In genomic region chr2:145305854-145306253, GRCh38 we compare ENCODE assay signal across 16 cellular contexts.
DNase-seq lines count a peak whose midpoint lies in the region; TF ChIP-seq lines count a peak whose summit lies in the region.
"Had no signal": no experiment of that assay in that cellular context is flagged by ENCODE, and none has a peak within 500 bp of the region (broad histone marks: within the 10 kb centered on the region; RNA-seq: fewer than 3 reads in every experiment).

No MANE protein-coding gene starts in this region.

- H2AK5ac ChIP-seq in neuronal stem cell (ENCODE audit: low read depth, low read length) = no peak overlapping the region

- H2BK12ac ChIP-seq in neuronal stem cell (ENCODE audit: low read length) = peak overlapping the region; percentile 22

- H3K18ac ChIP-seq in neuronal stem cell (ENCODE audit: low read length) = no peak overlapping the region

- DNase-seq in NCI-H82 (lab: John Stamatoyannopoulos, UW) (peak; percentile 11), NCI-H82 treated with DMSO at 0.1 percent for 48 hours (lab: John Stamatoyannopoulos, UW; ENCODE audit: unreplicated experiment) (no peak), NCI-H2171 treated with DMSO at 0.1 percent for 48 hours (lab: John Stamatoyannopoulos, UW) (peak; percentile 78), SK-MEL-5 (ENCODE audit: low read depth, low spot score) (peak; percentile 3), neuronal stem cell (ENCODE audit: low spot score) (no peak), SK-N-SH (no peak), NAMALWA (ENCODE audit: low spot score) (no peak), ureter (ENCODE audit: low spot score) (no peak)
- DNase-seq: ACHN; CD4-positive, CD25-positive, alpha-beta regulatory T cell; DMS153; GOT3; H9; IMR-90 had no signal

- no peaks in the 10 kb centered on the region for H3F3A ChIP-seq in SK-N-SH (replicated peaks; ENCODE audit: insufficient read depth)

- no peak overlapping the region for H4K91ac ChIP-seq in neuronal stem cell (ENCODE audit: low read depth, low read length, poor library complexity)

- no peak for TF ChIP-seq EP300 in SK-N-SH (IDR thresholded peaks at IDR 0.05; ENCODE audit: borderline replicate concordance in 1 of 2, low read depth in 1 of 2, low read length in 1 of 2)

- H3K27me3 ChIP-seq in neuronal stem cell (ENCODE audit: control insufficient read depth in 3 of 3, insufficient read depth in 3 of 3, low read depth in 1 of 3, low read length in 3 of 3) = no peaks in the 10 kb centered on the region
- no peaks in the 10 kb centered on the region for H3K27me3 ChIP-seq in SK-N-SH (ENCODE audit: insufficient read depth)
- H3K27me3 ChIP-seq: BLaER1 treated with 17β-estradiol and CSF1 and Interleukin-3, amounts not matched to agents 10 nM and 100 nM had no signal

- H3K4me2 ChIP-seq in neuronal stem cell (ENCODE audit: insufficient read depth, low read length, poor library complexity, severe bottlenecking) (no peak overlapping the region), SK-N-SH (no peak overlapping the region)
- H3K4me2 ChIP-seq: BLaER1 treated with 17β-estradiol and CSF1 and Interleukin-3, amounts not matched to agents 10 nM and 100 nM had no signal

- no peak overlapping the region for H2BK5ac ChIP-seq in neuronal stem cell (ENCODE audit: low read length)

- in situ Hi-C loops in SK-MEL-5 (cut with HindIII; ENCODE audit: low pct_unique_long_range_greater_than_20kb, low sequenced_read_pairs) = no loop called here

- no peaks in the 10 kb centered on the region for H4K20me1 ChIP-seq in SK-N-SH (ENCODE audit: insufficient read depth)
- H4K20me1 ChIP-seq: BLaER1 treated with 17β-estradiol and CSF1 and Interleukin-3, amounts not matched to agents 10 nM and 100 nM had no signal

- H3K9ac ChIP-seq in neuronal stem cell (ENCODE audit: low read depth, low read length, poor library complexity) = no peak overlapping the region
- H3K9ac ChIP-seq in SK-N-SH = no peak overlapping the region
- H3K9ac ChIP-seq: BLaER1 treated with 17β-estradiol and CSF1 and Interleukin-3, amounts not matched to agents 10 nM and 100 nM had no signal

- no peaks in the 10 kb centered on the region for H3K9me2 ChIP-seq in SK-N-SH

- TF ChIP-seq RAD21 in SK-N-SH (IDR thresholded peaks at IDR 0.05; ENCODE audit: low read length) = no peak

- H3K4me3 ChIP-seq in neuronal stem cell (ENCODE audit: low read length in 2 of 2) (no peak overlapping the region), SK-N-SH (ENCODE audit: low read depth in 2 of 2, low read length in 1 of 2) (no peak overlapping the region)
- H3K4me3 ChIP-seq: BLaER1 treated with 17β-estradiol and CSF1 and Interleukin-3, amounts not matched to agents 10 nM and 100 nM; GM12878 had no signal

- CTCF ChIA-PET in SK-N-SH (lab: Yijun Ruan, JAX) = no interaction called here

- no peaks in the 10 kb centered on the region for H3K79me2 ChIP-seq in SK-N-SH (ENCODE audit: insufficient read depth)

- no peak overlapping the region for H3K23ac ChIP-seq in neuronal stem cell (ENCODE audit: low read depth, low read length, poor library complexity)

- H2BK120ac ChIP-seq in neuronal stem cell (ENCODE audit: low read depth, low read length) = no peak overlapping the region

- H4K8ac ChIP-seq in neuronal stem cell (ENCODE audit: low read depth, low read length) = no peak overlapping the region

- no peak overlapping the region for H3K4ac ChIP-seq in neuronal stem cell (ENCODE audit: low read length)

- H3K27ac ChIP-seq in neuronal stem cell (replicated peaks; ENCODE audit: low read length) = peak overlapping the region; percentile 16
- H3K27ac ChIP-seq in SK-N-SH (ENCODE audit: low read depth in 2 of 2, low read length in 1 of 2) = no peak overlapping the region
- H3K27ac ChIP-seq: BLaER1 treated with 17β-estradiol and CSF1 and Interleukin-3, amounts not matched to agents 10 nM and 100 nM had no signal

- H3K14ac ChIP-seq in neuronal stem cell (ENCODE audit: low read length) = no peak overlapping the region

- H2BK15ac ChIP-seq in neuronal stem cell (ENCODE audit: low read length) = no peak overlapping the region

- H2AFZ ChIP-seq in neuronal stem cell (ENCODE audit: low read length) (no peak overlapping the region), SK-N-SH (ENCODE audit: low read depth) (no peak overlapping the region)

- POLR2A ChIA-PET in SK-N-SH (lab: Yijun Ruan, JAX) = no interaction called here

- no CpG with 5 or more reads among the region's 2 CpGs for WGBS in neuronal stem cell (ENCODE audit: extremely low coverage in 2 of 2, insufficient read length in 2 of 2, insufficient replicate concordance in 1 of 2), 2 donors
- WGBS in SK-N-SH (ENCODE audit: low lambda C conversion rate) = 91% methylated on average over 2 of the region's 2 CpGs

- no peak for TF ChIP-seq CTCF in SK-N-SH (IDR thresholded peaks at IDR 0.05)

- no peaks in the 10 kb centered on the region for H3K9me3 ChIP-seq in neuronal stem cell (replicated peaks in 1 of 2; ENCODE audit: control insufficient read depth in 2 of 2, insufficient read depth in 1 of 2, low read depth in 1 of 2, low read length in 2 of 2)
- no peaks in the 10 kb centered on the region for H3K9me3 ChIP-seq in SK-N-SH

- H3K79me1 ChIP-seq in neuronal stem cell (ENCODE audit: low read depth, low read length) = no peaks in the 10 kb centered on the region

- no peaks in the 10 kb centered on the region for H3K36me3 ChIP-seq in neuronal stem cell (replicated peaks in 1 of 2; ENCODE audit: control insufficient read depth in 2 of 2, insufficient read depth in 2 of 2, low read length in 2 of 2)
- no peaks in the 10 kb centered on the region for H3K36me3 ChIP-seq in SK-N-SH (replicated peaks in 1 of 2; ENCODE audit: control insufficient read depth in 1 of 2, insufficient read depth in 2 of 2, low read length in 1 of 2)
- H3K36me3 ChIP-seq: BLaER1 treated with 17β-estradiol and CSF1 and Interleukin-3, amounts not matched to agents 10 nM and 100 nM had no signal

- peaks cover 0 to 3% of the 10 kb centered on the region in 2 donors for H3K4me1 ChIP-seq in neuronal stem cell (ENCODE audit: control insufficient read depth in 2 of 2, insufficient read depth in 1 of 2, low read depth in 1 of 2, low read length in 2 of 2)
- no peaks in the 10 kb centered on the region; a peak in 1 of 4 replicates for H3K4me1 ChIP-seq in SK-N-SH (ENCODE audit: control insufficient read depth in 1 of 2, insufficient read depth in 2 of 2, low read depth in 1 of 2, low read length in 1 of 2)
- H3K4me1 ChIP-seq: BLaER1 treated with 17β-estradiol and CSF1 and Interleukin-3, amounts not matched to agents 10 nM and 100 nM had no signal

TF ChIP-seq in SK-N-SH, 30 proteins besides CTCF, POLR2A, EP300 and RAD21:
- TF ChIP-seq SMC3 (IDR thresholded peaks at IDR 0.05; ENCODE audit: low read depth, low read length) = no peak
- TF ChIP-seq REST (IDR thresholded peaks at IDR 0.05; ENCODE audit: low read depth, low read length) = no peak
- no peak for TF ChIP-seq USF1 (IDR thresholded peaks at IDR 0.05; ENCODE audit: borderline replicate concordance, low read depth)
- no peak for TF ChIP-seq RFX5 (IDR thresholded peaks at IDR 0.05; ENCODE audit: low read length)
- no peak for TF ChIP-seq ELF1 (IDR thresholded peaks at IDR 0.05)
- TF ChIP-seq MAX (IDR thresholded peaks at IDR 0.05; ENCODE audit: low read depth) = no peak
- no peak for TF ChIP-seq MEF2A (IDR thresholded peaks at IDR 0.05; ENCODE audit: borderline replicate concordance, low read depth)
- no peak for TF ChIP-seq FOSL2 (IDR thresholded peaks at IDR 0.05; ENCODE audit: borderline replicate concordance, low read depth)
- TF ChIP-seq EZH2phosphoT487 (IDR thresholded peaks at IDR 0.05; ENCODE audit: borderline replicate concordance, low read depth) = no peak
- TF ChIP-seq NRF1 (IDR thresholded peaks at IDR 0.05; ENCODE audit: low read depth, low read length) = no peak
- TF ChIP-seq SIN3A (IDR thresholded peaks at IDR 0.05; ENCODE audit: borderline replicate concordance, low read depth, low read length) = no peak
- no peak for TF ChIP-seq GABPA (IDR thresholded peaks at IDR 0.05; ENCODE audit: low read depth)
- TF ChIP-seq TEAD4 (IDR thresholded peaks at IDR 0.05; ENCODE audit: borderline replicate concordance, insufficient read depth) = no peak

Comparison
In these comparisons a context has a peak if more than half of its experiments do, and no peak if none do; other contexts are left out.
1. DNase-seq: peak in NCI-H82 (single experiment), NCI-H2171 treated with DMSO at 0.1 percent for 48 hours (single experiment) and SK-MEL-5 (single experiment); none in NCI-H82 treated with DMSO at 0.1 percent for 48 hours (single experiment), neuronal stem cell (single experiment), SK-N-SH (single experiment), NAMALWA (single experiment) and ureter (single experiment).